Comparison of ENCODE assay signal across 8 cellular contexts in the genomic region with DNA sequence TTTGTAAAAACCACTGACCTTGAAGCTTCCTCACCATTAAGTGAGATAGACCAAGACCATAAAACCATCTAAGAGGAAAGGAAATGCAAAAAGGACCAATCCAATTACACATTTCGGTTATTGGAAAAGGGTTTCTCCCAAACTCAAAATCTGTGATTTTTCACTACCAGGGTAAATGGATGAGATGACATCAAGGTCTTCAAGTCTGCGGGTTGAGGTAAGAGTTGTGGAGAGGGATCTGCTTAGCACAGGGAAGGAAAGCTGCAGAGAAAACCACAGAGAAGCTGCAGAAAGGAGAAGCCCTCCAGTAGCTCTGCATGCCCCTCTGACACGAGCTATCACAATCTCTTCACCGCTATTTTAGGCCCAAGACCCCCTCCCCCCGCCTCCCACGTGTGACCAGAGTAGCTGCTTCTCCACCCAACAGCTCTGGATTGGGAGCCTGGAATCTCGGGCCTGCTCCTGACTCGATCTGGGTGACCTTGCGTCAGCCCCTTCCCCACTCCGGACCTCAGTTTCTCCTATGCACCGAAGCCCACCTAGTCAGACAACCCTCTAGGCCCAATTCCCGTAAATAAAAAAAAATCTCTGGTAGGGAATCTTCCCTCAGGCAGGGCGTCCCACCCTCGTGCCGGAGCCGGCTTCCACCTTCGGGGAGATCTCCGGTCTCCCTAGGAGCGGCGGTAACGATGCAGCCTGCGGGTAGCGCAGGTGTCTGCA. TPM values are rescaled to one million over a fixed set of nuclear protein-coding genes. Genes with fewer than 3 reads are reported as not detected.
DNase-seq lines count a peak whose midpoint lies in the region; ATAC-seq and TF ChIP-seq lines count a peak whose summit lies in the region.

No MANE protein-coding gene starts in this region.

- peak overlapping the region; percentile 73 for H2AFZ ChIP-seq in neural cell (ENCODE audit: low read depth, low read length)

- H3K27ac ChIP-seq in DOHH2 (ENCODE audit: low read depth, low read length), result peak overlapping the region; percentile 96
- peak overlapping the region; percentile 94 to 97 for H3K27ac ChIP-seq in esophagus (ENCODE audit: low read depth in 2 of 2, low read length in 1 of 2)
- peak overlapping the region; percentile 63 for H3K27ac ChIP-seq in neural cell (ENCODE audit: low read length)

- peak overlapping the region; percentile 86 for H3K9ac ChIP-seq in neural cell (ENCODE audit: low read length)

- peaks cover 10% of the 10 kb centered on the region for H3F3A ChIP-seq in DOHH2 (ENCODE audit: control insufficient read depth, insufficient read depth)
- no peaks in the 10 kb centered on the region for H3F3A ChIP-seq in neural cell (ENCODE audit: insufficient read depth, low read length, poor library complexity, severe bottlenecking)

- H3K9me2 ChIP-seq in DOHH2 (replicated peaks; ENCODE audit: control insufficient read depth, low read length) (no peaks in the 10 kb centered on the region), neural cell (ENCODE audit: insufficient read depth, low read length) (no peaks in the 10 kb centered on the region)

- TF ChIP-seq CTCF in DOHH2 (IDR thresholded peaks at IDR 0.05; ENCODE audit: low read depth, low read length, poor library complexity, severe bottlenecking) (no peak), neural cell (IDR thresholded peaks at IDR 0.05; ENCODE audit: poor library complexity, severe bottlenecking) (no peak)

- H3K4me3 ChIP-seq in DOHH2 (ENCODE audit: low read length) (peak overlapping the region; percentile 88), esophagus (ENCODE audit: low read depth in 1 of 2, low read length in 2 of 2) (peak overlapping the region; percentile 75 to 94), neural cell (ENCODE audit: low read length) (peak overlapping the region; percentile 95)

- ATAC-seq in HG03159 (IDR thresholded peaks at IDR 0.05; ENCODE audit: unreplicated experiment) (peak; percentile 5), GM19035 (IDR thresholded peaks at IDR 0.05; ENCODE audit: unreplicated experiment) (no peak)

- no peak for TF ChIP-seq RAD21 in neural cell (conservative IDR thresholded peaks at IDR 0.05)

- H3K27me3 ChIP-seq in DOHH2 (ENCODE audit: control insufficient read depth, low read length) (no peaks in the 10 kb centered on the region), esophagus (ENCODE audit: control insufficient read depth in 1 of 2, insufficient read depth in 2 of 2, low read length in 2 of 2) (no peaks in the 10 kb centered on the region), neural cell (ENCODE audit: insufficient read depth, low read depth, low read length) (no peaks in the 10 kb centered on the region)

- WGBS in esophagus, 2 donors, result 2% methylated on average over 23 of the region's 23 CpGs

- peaks cover 63% of the 10 kb centered on the region for H3K79me2 ChIP-seq in DOHH2 (ENCODE audit: control insufficient read depth, low read length)
- H3K79me2 ChIP-seq in neural cell (replicated peaks; ENCODE audit: insufficient read depth, low read length), result peaks cover 51% of the 10 kb centered on the region

- H3K4me2 ChIP-seq in DOHH2 (ENCODE audit: low read length) (peak overlapping the region; percentile 67), neural cell (ENCODE audit: low read length) (peak overlapping the region; percentile 53)

- H4K20me1 ChIP-seq in DOHH2 (ENCODE audit: control insufficient read depth, insufficient read depth, low read depth, low read length) (peaks cover 25% of the 10 kb centered on the region), neural cell (ENCODE audit: insufficient read depth) (no peaks in the 10 kb centered on the region)

- DNase-seq in UCSD-AML1 (lab: John Stamatoyannopoulos, UW; ENCODE audit: unreplicated experiment) (peak; percentile 45), NCI-H510A treated with DMSO at 0.1 percent for 48 hours (lab: John Stamatoyannopoulos, UW) (no peak), occipital lobe (lab: John Stamatoyannopoulos, UW) (no peak)

- H3K9me3 ChIP-seq in DOHH2 (ENCODE audit: control insufficient read depth, insufficient read depth, low read length), result no peaks in the 10 kb centered on the region
- H3K9me3 ChIP-seq in esophagus (ENCODE audit: control insufficient read depth in 2 of 2, insufficient read depth in 1 of 2, low read depth in 1 of 2, low read length in 1 of 2), result no peaks in the 10 kb centered on the region
- no peaks in the 10 kb centered on the region for H3K9me3 ChIP-seq in neural cell (ENCODE audit: low read length)

- H3K36me3 ChIP-seq in DOHH2 (ENCODE audit: control insufficient read depth, low read length) (peaks cover 49% of the 10 kb centered on the region), esophagus (ENCODE audit: control insufficient read depth in 2 of 2, insufficient read depth in 2 of 2, low read length in 1 of 2) (peaks cover 0 to 2% of the 10 kb centered on the region in 2 donors), neural cell (ENCODE audit: insufficient read depth, low read length) (no peaks in the 10 kb centered on the region)

- H3K4me1 ChIP-seq in DOHH2 (ENCODE audit: control insufficient read depth, low read length), result peaks cover 46% of the 10 kb centered on the region
- H3K4me1 ChIP-seq in esophagus (ENCODE audit: control insufficient read depth in 2 of 2, insufficient read depth in 2 of 2, low read length in 1 of 2), result peaks cover 2 to 8% of the 10 kb centered on the region in 2 donors

- TF ChIP-seq EP300 in neural cell (conservative IDR thresholded peaks at IDR 0.05; ENCODE audit: poor library complexity, severe bottlenecking), result no peak

TF ChIP-seq in neural cell, 6 proteins besides CTCF, POLR2A, EP300 and RAD21:
- TF ChIP-seq, protein P1, sequence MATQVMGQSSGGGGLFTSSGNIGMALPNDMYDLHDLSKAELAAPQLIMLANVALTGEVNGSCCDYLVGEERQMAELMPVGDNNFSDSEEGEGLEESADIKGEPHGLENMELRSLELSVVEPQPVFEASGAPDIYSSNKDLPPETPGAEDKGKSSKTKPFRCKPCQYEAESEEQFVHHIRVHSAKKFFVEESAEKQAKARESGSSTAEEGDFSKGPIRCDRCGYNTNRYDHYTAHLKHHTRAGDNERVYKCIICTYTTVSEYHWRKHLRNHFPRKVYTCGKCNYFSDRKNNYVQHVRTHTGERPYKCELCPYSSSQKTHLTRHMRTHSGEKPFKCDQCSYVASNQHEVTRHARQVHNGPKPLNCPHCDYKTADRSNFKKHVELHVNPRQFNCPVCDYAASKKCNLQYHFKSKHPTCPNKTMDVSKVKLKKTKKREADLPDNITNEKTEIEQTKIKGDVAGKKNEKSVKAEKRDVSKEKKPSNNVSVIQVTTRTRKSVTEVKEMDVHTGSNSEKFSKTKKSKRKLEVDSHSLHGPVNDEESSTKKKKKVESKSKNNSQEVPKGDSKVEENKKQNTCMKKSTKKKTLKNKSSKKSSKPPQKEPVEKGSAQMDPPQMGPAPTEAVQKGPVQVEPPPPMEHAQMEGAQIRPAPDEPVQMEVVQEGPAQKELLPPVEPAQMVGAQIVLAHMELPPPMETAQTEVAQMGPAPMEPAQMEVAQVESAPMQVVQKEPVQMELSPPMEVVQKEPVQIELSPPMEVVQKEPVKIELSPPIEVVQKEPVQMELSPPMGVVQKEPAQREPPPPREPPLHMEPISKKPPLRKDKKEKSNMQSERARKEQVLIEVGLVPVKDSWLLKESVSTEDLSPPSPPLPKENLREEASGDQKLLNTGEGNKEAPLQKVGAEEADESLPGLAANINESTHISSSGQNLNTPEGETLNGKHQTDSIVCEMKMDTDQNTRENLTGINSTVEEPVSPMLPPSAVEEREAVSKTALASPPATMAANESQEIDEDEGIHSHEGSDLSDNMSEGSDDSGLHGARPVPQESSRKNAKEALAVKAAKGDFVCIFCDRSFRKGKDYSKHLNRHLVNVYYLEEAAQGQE (IDR thresholded peaks at IDR 0.05; ENCODE audit: borderline replicate concordance), result no peak
- TF ChIP-seq POLR2AphosphoS5 (IDR thresholded peaks at IDR 0.05), result no peak
- TF ChIP-seq MXI1 (conservative IDR thresholded peaks at IDR 0.05; ENCODE audit: poor library complexity, severe bottlenecking), result no peak
- TF ChIP-seq SMC3 (conservative IDR thresholded peaks at IDR 0.05; ENCODE audit: poor library complexity), result no peak
- TF ChIP-seq EZH2 (IDR thresholded peaks at IDR 0.05; ENCODE audit: borderline replicate concordance, insufficient read depth, low read length, poor library complexity, severe bottlenecking), result no peak
- no peak for TF ChIP-seq TAF1 (IDR thresholded peaks at IDR 0.05; ENCODE audit: low read depth)

RNA-seq across cellular contexts. Expression of a gene that starts 0.7 kb away (rescaled TPM):
- polyA plus RNA-seq in esophagus (1 to 10 TPM; 6.1 to 8.1 TPM), neural cell (29.8 and 30.7 TPM in 2 replicates)
- polyA minus RNA-seq in neural cell, result 39.9 and 45.8 TPM in 2 replicates
- 37.6 TPM for total RNA-seq in occipital lobe

RNA-seq across cellular contexts. Expression of a gene that starts 17.5 kb away (rescaled TPM):
- polyA plus RNA-seq in esophagus (10 to 100 TPM; 10.8 to 24.9 TPM), neural cell (67.6 and 75.6 TPM in 2 replicates)
- 78.2 and 94.5 TPM in 2 replicates for polyA minus RNA-seq in neural cell
- 46.5 TPM for total RNA-seq in occipital lobe
